16 cellular contexts compared by ENCODE assay signal in genomic region chr22:24142241-24142640, GRCh38. TPM values are rescaled to one million over a fixed set of nuclear protein-coding genes. Genes with fewer than 3 reads are reported as not detected.
DNase-seq lines count a peak whose midpoint lies in the region; ATAC-seq, FAIRE-seq and TF ChIP-seq lines count a peak whose summit lies in the region.
"Had no signal": no experiment of that assay in that cellular context is flagged by ENCODE, and none has a peak within 500 bp of the region (broad histone marks: within the 10 kb centered on the region; RNA-seq: fewer than 3 reads in every experiment).

No MANE protein-coding gene starts in this region.

- no peak for ATAC-seq in CD4-positive, CD25-positive, alpha-beta regulatory T cell (ENCODE audit: low read depth in 2 of 2)
- no peak for ATAC-seq in naive thymus-derived CD4-positive, alpha-beta T cell
- ATAC-seq in HG02588 (IDR thresholded peaks at IDR 0.05; ENCODE audit: unreplicated experiment), result no peak
- ATAC-seq: Right ventricle myocardium inferior had no signal

- no peaks in the 10 kb centered on the region for H3K27me3 Mint-ChIP-seq in CD4-positive, CD25-positive, alpha-beta regulatory T cell
- no peaks in the 10 kb centered on the region for H3K27me3 Mint-ChIP-seq in naive thymus-derived CD4-positive, alpha-beta T cell

- H3K4me3 Mint-ChIP-seq in CD4-positive, CD25-positive, alpha-beta regulatory T cell, result peak overlapping the region in 1 of 4 donors; percentile 36
- H3K4me3 Mint-ChIP-seq in naive thymus-derived CD4-positive, alpha-beta T cell, result peak overlapping the region in 7 of 10 donors; percentile 44 to 71 (median 65)

- POLR2A ChIA-PET in naive thymus-derived CD4-positive, alpha-beta T cell (lab: Charles Lee), result interaction anchor here (19.7 kb wide), 1 partner anchor 17 kb away, joined by 296 read pairs; no protein-coding TSS in a partner anchor

- no peak for FAIRE-seq in bronchial epithelial cell (lab: Jason Lieb, UNC)

- H3K4me1 ChIP-seq in CD4-positive, CD25-positive, alpha-beta regulatory T cell (ENCODE audit: control insufficient read depth, insufficient read depth, low read length, poor library complexity, severe bottlenecking), result peaks cover 58% of the 10 kb centered on the region
- peaks cover 36 to 65% of the 10 kb centered on the region in 2 donors for H3K4me1 ChIP-seq in naive thymus-derived CD4-positive, alpha-beta T cell (ENCODE audit: control insufficient read depth in 2 of 2, insufficient read depth in 2 of 2, low read length in 2 of 2)

- H3K4me1 Mint-ChIP-seq in CD4-positive, CD25-positive, alpha-beta regulatory T cell, result peaks cover 15 to 80% (median 43%) of the 10 kb centered on the region in 4 donors
- H3K4me1 Mint-ChIP-seq in naive thymus-derived CD4-positive, alpha-beta T cell, result peaks cover 47 to 90% (median 76%) of the 10 kb centered on the region in 7 donors

- no peak for DNase-seq in CD4-positive, CD25-positive, alpha-beta regulatory T cell
- DNase-seq in ELF-1 (ENCODE audit: low read depth, low spot score) (peak; percentile 34), bronchial epithelial cell (ENCODE audit: low read depth) (peak; percentile 40), mucosa of gallbladder (ENCODE audit: low spot score) (no peak), DMS153 (lab: John Stamatoyannopoulos, UW) (no peak)
- no peak for DNase-seq in naive thymus-derived CD4-positive, alpha-beta T cell
- DNase-seq in effector CD4-positive, alpha-beta T cell, result no peak
- DNase-seq: activated effector memory CD4-positive, alpha-beta T cell treated with Interleukin-2 at 50 U/mL for 16 hours; C1 segment of cervical spinal cord; caudate nucleus; EL; NCI-H2081 treated with DMSO at 0.1 percent for 48 hours had no signal

- H3K27ac Mint-ChIP-seq in CD4-positive, CD25-positive, alpha-beta regulatory T cell, result peak overlapping the region in 2 of 3 donors; percentile 92 to 96
- peak overlapping the region; percentile 10 to 91 (median 69) for H3K27ac Mint-ChIP-seq in naive thymus-derived CD4-positive, alpha-beta T cell

- intact Hi-C loops in naive thymus-derived CD4-positive, alpha-beta T cell (cut with micrococcal nuclease), result no loop called here

- CTCF ChIA-PET in naive thymus-derived CD4-positive, alpha-beta T cell (lab: Charles Lee), result interaction anchor here (0.5 to 8.4 kb wide), 3 partner anchors 9 to 13 kb away, joined by 4 to 53 read pairs (median 7); no protein-coding TSS in a partner anchor

- peak overlapping the region; percentile 48 for H3K27ac ChIP-seq in CD4-positive, CD25-positive, alpha-beta regulatory T cell (ENCODE audit: insufficient read depth, low read length, poor library complexity, severe bottlenecking)
- no peak overlapping the region for H3K27ac ChIP-seq in naive thymus-derived CD4-positive, alpha-beta T cell (ENCODE audit: low read depth, low read length)
- H3K27ac ChIP-seq: prostate gland had no signal

- peaks cover 10% of the 10 kb centered on the region for H3K36me3 ChIP-seq in CD4-positive, CD25-positive, alpha-beta regulatory T cell (ENCODE audit: control insufficient read depth, insufficient read depth, low read length)
- H3K36me3 ChIP-seq in bronchial epithelial cell (ENCODE audit: control insufficient read depth, insufficient read depth, low read length), result peaks cover 1% of the 10 kb centered on the region
- peaks cover 0 to 18% (median 0%) of the 10 kb centered on the region in 3 experiments for H3K36me3 ChIP-seq in naive thymus-derived CD4-positive, alpha-beta T cell (ENCODE audit: control insufficient read depth in 2 of 3, insufficient read depth in 3 of 3, low read length in 3 of 3)
- H3K36me3 ChIP-seq: prostate gland had no signal

- no peaks in the 10 kb centered on the region for H3K27me3 ChIP-seq in CD4-positive, CD25-positive, alpha-beta regulatory T cell (ENCODE audit: control insufficient read depth, insufficient read depth, low read length)
- H3K27me3 ChIP-seq in bronchial epithelial cell (ENCODE audit: control insufficient read depth, insufficient read depth, low read length), result no peaks in the 10 kb centered on the region
- no peaks in the 10 kb centered on the region for H3K27me3 ChIP-seq in naive thymus-derived CD4-positive, alpha-beta T cell (ENCODE audit: control insufficient read depth in 2 of 2, insufficient read depth in 2 of 2, low read length in 2 of 2)
- H3K27me3 ChIP-seq: tibial nerve had no signal

- peaks cover 3% of the 10 kb centered on the region for H3K36me3 Mint-ChIP-seq in CD4-positive, CD25-positive, alpha-beta regulatory T cell
- peaks cover 0 to 14% (median 12%) of the 10 kb centered on the region in 5 donors for H3K36me3 Mint-ChIP-seq in naive thymus-derived CD4-positive, alpha-beta T cell

- H3K4me3 ChIP-seq in CD4-positive, CD25-positive, alpha-beta regulatory T cell (ENCODE audit: low read depth, low read length), result no peak overlapping the region
- no peak overlapping the region for H3K4me3 ChIP-seq in bronchial epithelial cell (ENCODE audit: low read depth, low read length)
- no peak overlapping the region for H3K4me3 ChIP-seq in naive thymus-derived CD4-positive, alpha-beta T cell (ENCODE audit: low read length)
- H3K4me3 ChIP-seq: prostate gland, tibial nerve had no signal

- TF ChIP-seq CTCF in bronchial epithelial cell (IDR thresholded peaks at IDR 0.05; ENCODE audit: insufficient read depth, low read length, severe bottlenecking), result no peak

- H3K9me3 ChIP-seq in CD4-positive, CD25-positive, alpha-beta regulatory T cell (ENCODE audit: control insufficient read depth in 2 of 2, low read length in 2 of 2), result no peaks in the 10 kb centered on the region
- no peaks in the 10 kb centered on the region for H3K9me3 ChIP-seq in naive thymus-derived CD4-positive, alpha-beta T cell (ENCODE audit: control insufficient read depth in 2 of 3, low read length in 3 of 3)
- H3K9me3 ChIP-seq: prostate gland, tibial nerve had no signal

- no peaks in the 10 kb centered on the region for H3K9me3 Mint-ChIP-seq in CD4-positive, CD25-positive, alpha-beta regulatory T cell
- no peaks in the 10 kb centered on the region for H3K9me3 Mint-ChIP-seq in naive thymus-derived CD4-positive, alpha-beta T cell

RNA-seq across cellular contexts. Expression of gene SUSD2, which starts 39.0 kb away (rescaled TPM):
- 0.81 TPM for total RNA-seq in CD4-positive, CD25-positive, alpha-beta regulatory T cell
- under 1 TPM in 1 of 4 donors, not detected in 3; 0.06 TPM for polyA plus RNA-seq in CD4-positive, CD25-positive, alpha-beta regulatory T cell
- under 0.01 and 0.13 TPM in 2 replicates for total RNA-seq in bronchial epithelial cell
- 1 to 10 TPM; 1.0 to 2.3 (median 1.7) TPM for total RNA-seq in naive thymus-derived CD4-positive, alpha-beta T cell
- polyA plus RNA-seq in naive thymus-derived CD4-positive, alpha-beta T cell, result under 1 TPM in 1 of 2 donors, not detected in 1; 0.40 TPM
- 2.0 TPM for total RNA-seq in mucosa of gallbladder

Comparison
In these comparisons a context has a peak if more than half of its experiments do, and no peak if none do; other contexts are left out.
1. DNase-seq: peak in ELF-1 (single experiment) and bronchial epithelial cell (single experiment); none in CD4-positive, CD25-positive, alpha-beta regulatory T cell (0 of 3), naive thymus-derived CD4-positive, alpha-beta T cell (0 of 9), mucosa of gallbladder (single experiment), effector CD4-positive, alpha-beta T cell (single experiment) and DMS153 (single experiment).